ENCODE assay signal across 2 cellular contexts in genomic region chr11:23961503-23962338, GRCh38.
TF ChIP-seq lines count a peak whose summit lies in the region.

No MANE protein-coding gene starts in this region.

TF ChIP-seq in GM23338, 12 proteins besides CTCF, POLR2A, EP300 and RAD21:
- TF ChIP-seq STAT1 (IDR thresholded peaks at IDR 0.05; ENCODE audit: unreplicated experiment) (no peak), ZNF331 (CRISPR knock-in tag; IDR thresholded peaks at IDR 0.05; ENCODE audit: low read depth) (no peak), NANOG (IDR thresholded peaks at IDR 0.05; ENCODE audit: borderline replicate concordance) (no peak)

TF ChIP-seq in H1, 55 proteins besides CTCF, POLR2A, EP300 and RAD21:
- TF ChIP-seq SIX5 (IDR thresholded peaks at IDR 0.05; ENCODE audit: low read depth, low read length) = no peak
- peak; percentile 94 for TF ChIP-seq MAFK (IDR thresholded peaks at IDR 0.05; ENCODE audit: low read depth, low read length)
- no peak for TF ChIP-seq TEAD4 (IDR thresholded peaks at IDR 0.05; ENCODE audit: low read depth, low read length)
TF ChIP-seq in H1: peak in this region for 1.
